Comparison of ENCODE assay signal across 1 cellular context in the genomic region with DNA sequence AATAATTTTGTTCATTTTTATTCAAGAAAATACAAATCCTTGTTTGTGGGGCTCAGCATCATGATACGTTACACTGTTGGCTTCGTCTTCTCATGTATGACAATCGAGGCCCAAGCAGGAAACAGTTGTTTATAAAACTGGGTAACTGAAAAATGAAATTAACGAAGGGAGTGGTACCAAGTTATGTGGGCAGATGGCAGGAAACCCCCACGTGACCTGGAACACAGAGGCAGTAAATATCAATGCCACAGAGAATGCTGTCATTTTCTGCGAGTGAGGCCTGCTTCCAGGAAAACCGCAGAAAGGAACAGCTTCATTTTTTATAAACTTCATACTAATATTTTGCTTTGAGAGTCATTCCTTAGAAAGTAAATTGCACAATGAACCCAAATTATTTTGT.
TF ChIP-seq lines count a peak whose summit lies in the region.

No MANE protein-coding gene starts in this region.

TF ChIP-seq in HepG2, 621 proteins besides CTCF, POLR2A, EP300 and RAD21:
- TF ChIP-seq EED (CRISPR knock-in tag; IDR thresholded peaks at IDR 0.05) (no peak), MAFK (conservative IDR thresholded peaks at IDR 0.05 in 1 of 2, IDR thresholded peaks at IDR 0.05 in 1 of 2; ENCODE audit: low read length in 2 of 2) (no peak), ZNF850 (CRISPR knock-in tag; conservative IDR thresholded peaks at IDR 0.05) (no peak), ZNF225 (CRISPR knock-in tag; IDR thresholded peaks at IDR 0.05) (no peak), PHB2 (IDR thresholded peaks at IDR 0.05; ENCODE audit: partially characterized antibody) (no peak), MTF2 (CRISPR knock-in tag; IDR thresholded peaks at IDR 0.05; ENCODE audit: borderline replicate concordance) (no peak), HNRNPLL (IDR thresholded peaks at IDR 0.05; ENCODE audit: low read depth, low read length, poor library complexity, severe bottlenecking) (no peak), ZNF503 (CRISPR knock-in tag; IDR thresholded peaks at IDR 0.05) (no peak)
